8 cellular contexts compared by ENCODE assay signal in genomic region chr5:180803181-180804128, GRCh38. TPM values are rescaled to one million over a fixed set of nuclear protein-coding genes. Genes with fewer than 3 reads are reported as not detected.
A peak's percentile ranks its signal among the peaks of the same experiment; 100 is the strongest.
DNase-seq lines count a peak whose midpoint lies in the region; ATAC-seq and TF ChIP-seq lines count a peak whose summit lies in the region.

No MANE protein-coding gene starts in this region.

- no peak; the same call in 1 of the 2 replicates for TF ChIP-seq CTCF in RWPE1 (conservative IDR thresholded peaks at IDR 0.05; ENCODE audit: low read depth)
- TF ChIP-seq CTCF in heart left ventricle (IDR thresholded peaks at IDR 0.05), result peak in 8 of 12 donors; percentile 7 to 43 (median 24)

- intact Hi-C loops in heart left ventricle (cut with DNase I), result loop anchor here in 6 of 10 donors (2.0 to 10.0 kb wide), 7 partner anchors 27 to 441 kb away; partner anchors contain the start of genes ZFP62 (in 4 of the 6), BTNL9 (in 2 of the 6) and RACK1 (in 1 of the 6)
- intact Hi-C loops in sciatic nerve (cut with DNase I), result no loop called here

- no peaks in the 10 kb centered on the region for H3K27me3 ChIP-seq in heart left ventricle

- TF ChIP-seq POLR2A in heart left ventricle (IDR thresholded peaks at IDR 0.05), result no peak

- WGBS in heart left ventricle, 4 donors, result 43 to 55% (median 46%) methylated on average over 38 to 41 of the region's 41 CpGs

- peak; percentile 38 for ATAC-seq in GM18519 (IDR thresholded peaks at IDR 0.05; ENCODE audit: low FRiP score, unreplicated experiment)
- peak; percentile 54 for ATAC-seq in HG02943 (IDR thresholded peaks at IDR 0.05; ENCODE audit: low read depth, unreplicated experiment)
- peak; percentile 34 to 68 (median 49) for ATAC-seq in heart left ventricle
- peak; percentile 74 for ATAC-seq in sciatic nerve

- peak overlapping the region; percentile 89 to 99 (median 96) for H3K4me3 ChIP-seq in heart left ventricle

- H3K36me3 ChIP-seq in heart left ventricle, result peaks cover 0 to 51% (median 5%) of the 10 kb centered on the region in 9 donors

- CTCF ChIA-PET in RWPE1 (lab: Yijun Ruan, JAX), result interaction anchor here (0.5 to 1.4 kb wide), 6 partner anchors 19 to 402 kb away, joined by 3 to 5 read pairs (median 4); no protein-coding TSS in a partner anchor

- DNase-seq in RWPE1 (ENCODE audit: low spot score) (peak; percentile 74), heart left ventricle (peak; percentile 78 to 90 (median 84)), sciatic nerve (ENCODE audit: low spot score) (peak; percentile 87), NCI-H2196 (lab: John Stamatoyannopoulos, UW; ENCODE audit: unreplicated experiment) (no peak), D341Med (ENCODE audit: low spot score) (no peak)
- DNase-seq in activated naive CD4-positive, alpha-beta T cell treated with Interleukin-2 at 50 U/mL for 16 hours, result peak; percentile 87

- POLR2A ChIA-PET in RWPE1 (lab: Yijun Ruan, JAX; ENCODE audit: low non-redundant PET), result interaction anchor here (0.5 to 2.3 kb wide), 2 partner anchors 27 to 458 kb away, joined by 4 to 7 read pairs; partner anchors contain the start of gene TRIM52

- H3K9me3 ChIP-seq in heart left ventricle, result no peaks in the 10 kb centered on the region

- peaks cover 25 to 93% (median 71%) of the 10 kb centered on the region in 12 donors for H3K4me1 ChIP-seq in heart left ventricle

- H3K27ac ChIP-seq in RWPE1 (peak overlapping the region; percentile 98), heart left ventricle (peak overlapping the region; percentile 94 to 100 (median 99))

RNA-seq across cellular contexts. Expression of gene MGAT1, which starts 0.8 kb away (rescaled TPM):
- total RNA-seq in heart left ventricle (100 to 1,000 TPM in 3 of 9 donors, 10 to 100 TPM in 6; 50.9 to 162 (median 83.5) TPM), sciatic nerve (131 TPM)
- polyA plus RNA-seq in heart left ventricle, result 100 to 1,000 TPM in 1 of 2 donors, 10 to 100 TPM in 1; 64.5 to 199 TPM

RNA-seq across cellular contexts. Expression of gene ZFP62, which starts 57.6 kb away (rescaled TPM):
- total RNA-seq in heart left ventricle, result 10 to 100 TPM in 8 of 9 donors, 1 to 10 TPM in 1; 9.4 to 18.6 (median 13.8) TPM
- 10 to 100 TPM; 10.6 to 13.6 TPM for polyA plus RNA-seq in heart left ventricle
- total RNA-seq in sciatic nerve, result 29.9 TPM

Comparison
In these comparisons a context has a peak if more than half of its experiments do, and no peak if none do; other contexts are left out.
1. DNase-seq: peak in RWPE1 (single experiment), activated naive CD4-positive, alpha-beta T cell treated with Interleukin-2 at 50 U/mL for 16 hours (single experiment), heart left ventricle (5 of 5) and sciatic nerve (single experiment); none in NCI-H2196 (single experiment) and D341Med (single experiment).
2. Peak in every context shown above with its lines, with median percentiles within 50 percentile points of each other: ATAC-seq.